Comparison of ENCODE assay signal across 17 cellular contexts in the genomic region with DNA sequence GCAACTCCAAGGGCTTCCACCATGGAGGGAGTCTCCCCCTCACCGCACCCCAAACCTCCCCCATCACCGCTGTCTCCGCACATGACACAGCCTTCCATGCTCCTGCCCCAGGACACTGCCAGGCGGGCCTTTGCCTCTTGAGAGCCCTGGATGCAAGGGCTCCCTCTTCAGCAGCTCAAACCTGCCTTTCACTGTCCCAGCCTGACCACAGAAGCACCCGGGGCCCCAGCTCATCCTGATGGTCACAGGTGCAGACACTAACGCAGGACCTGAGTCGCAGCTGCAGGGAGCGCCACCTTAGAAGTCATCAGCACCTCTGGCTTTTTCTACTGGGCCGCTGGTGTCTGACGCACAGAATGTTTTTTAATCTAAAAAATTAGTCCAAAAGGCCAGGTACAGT. TPM values are rescaled to one million over a fixed set of nuclear protein-coding genes. Genes with fewer than 3 reads are reported as not detected.
DNase-seq lines count a peak whose midpoint lies in the region; ATAC-seq and TF ChIP-seq lines count a peak whose summit lies in the region.
"Had no signal": no experiment of that assay in that cellular context is flagged by ENCODE, and none has a peak within 500 bp of the region (broad histone marks: within the 10 kb centered on the region; RNA-seq: fewer than 3 reads in every experiment).

No MANE protein-coding gene starts in this region.

- ATAC-seq in activated CD4-positive, alpha-beta T cell treated with anti-CD3 and anti-CD28 coated beads for 36 hours: no peak
- no peak for ATAC-seq in activated naive CD4-positive, alpha-beta T cell treated with anti-CD3 and anti-CD28 coated beads, Interleukin-2, amount 50 U/mL, for 72 hours
- no peak for ATAC-seq in Right ventricle myocardium inferior
- no peak for ATAC-seq in GM18502 (IDR thresholded peaks at IDR 0.05; ENCODE audit: poor library complexity, unreplicated experiment)
- ATAC-seq: A549 had no signal

- peaks cover 75% of the 10 kb centered on the region for H3K4me1 Mint-ChIP-seq in activated CD4-positive, alpha-beta T cell treated with anti-CD3 and anti-CD28 coated beads for 36 hours
- H3K4me1 Mint-ChIP-seq in osteocyte (ENCODE audit: unreplicated experiment): peaks cover 36% of the 10 kb centered on the region

- no peak for DNase-seq in activated CD4-positive, alpha-beta T cell treated with anti-CD3 and anti-CD28 coated beads for 36 hours
- DNase-seq in activated CD4-positive, alpha-beta T cell treated with anti-CD3 and anti-CD28 coated beads, Interleukin-2, amount 50 U/mL, for 4 hours: no peak
- no peak for DNase-seq in activated naive CD4-positive, alpha-beta T cell treated with anti-CD3 and anti-CD28 coated beads, Interleukin-2, amount 50 U/mL, for 72 hours (ENCODE audit: low spot score in 2 of 2)
- no peak for DNase-seq in osteocyte (ENCODE audit: extremely low spot score, unreplicated experiment)
- DNase-seq in NCI-H526 (lab: John Stamatoyannopoulos, UW): no peak
- no peak for DNase-seq in Right ventricle myocardium inferior (ENCODE audit: missing footprints)
- DNase-seq: activated T-cell treated with anti-CD3 and anti-CD28 coated beads, Interleukin-2, amount 50 U/mL, for 72 hours; aorta; esophagus squamous epithelium; left colon; MV-4-11; NCI-H187 treated with DMSO at 0.1 percent for 48 hours; stimulated activated CD8-positive, alpha-beta memory T cell treated with anti-CD3 and anti-CD28 coated beads, Interleukin-4, amount 100 ng/mL, for 48 hours had no signal

- peaks cover 38% of the 10 kb centered on the region for H3K36me3 Mint-ChIP-seq in activated CD4-positive, alpha-beta T cell treated with anti-CD3 and anti-CD28 coated beads for 36 hours (ENCODE audit: low read depth)
- H3K36me3 Mint-ChIP-seq in activated naive CD4-positive, alpha-beta T cell treated with anti-CD3 and anti-CD28 coated beads, Interleukin-2, amount 50 U/mL, for 72 hours: peaks cover 11 to 38% of the 10 kb centered on the region in 2 donors
- peaks cover 62% of the 10 kb centered on the region for H3K36me3 Mint-ChIP-seq in osteocyte (ENCODE audit: unreplicated experiment)

- no peaks in the 10 kb centered on the region for H3K9me3 Mint-ChIP-seq in activated CD4-positive, alpha-beta T cell treated with anti-CD3 and anti-CD28 coated beads for 36 hours (ENCODE audit: low read depth)
- H3K9me3 Mint-ChIP-seq in activated naive CD4-positive, alpha-beta T cell treated with anti-CD3 and anti-CD28 coated beads, Interleukin-2, amount 50 U/mL, for 72 hours: peaks cover 0 to 7% of the 10 kb centered on the region in 2 donors
- H3K9me3 Mint-ChIP-seq in osteocyte (ENCODE audit: unreplicated experiment): no peaks in the 10 kb centered on the region
- H3K9me3 Mint-ChIP-seq: activated T-cell treated with anti-CD3 and anti-CD28 coated beads, Interleukin-2, amount 50 U/mL, for 72 hours had no signal

- no peak for TF ChIP-seq CTCF in osteocyte (IDR thresholded peaks at IDR 0.05)

- peak overlapping the region; percentile 90 for H3K27ac ChIP-seq in KOPT-K1 (ENCODE audit: low read depth, low read length, poor library complexity, severe bottlenecking)
- H3K27ac ChIP-seq: A549, esophagus squamous epithelium, suprapubic skin had no signal

- H3K9me3 ChIP-seq in KOPT-K1 (ENCODE audit: insufficient read depth, low read length, poor library complexity, severe bottlenecking): no peaks in the 10 kb centered on the region
- H3K9me3 ChIP-seq: A549, esophagus squamous epithelium, suprapubic skin had no signal

- CTCF ChIA-PET in activated CD4-positive, alpha-beta T cell treated with anti-CD3 and anti-CD28 coated beads for 36 hours (lab: Charles Lee): interaction anchor here (0.7 to 2.7 kb wide), 6 partner anchors 15 to 65 kb away, joined by 3 to 18 read pairs (median 7); no protein-coding TSS in a partner anchor

- POLR2A ChIA-PET in activated CD4-positive, alpha-beta T cell treated with anti-CD3 and anti-CD28 coated beads for 36 hours (lab: Charles Lee): no interaction called here

- H3K27me3 Mint-ChIP-seq in activated CD4-positive, alpha-beta T cell treated with anti-CD3 and anti-CD28 coated beads for 36 hours: no peaks in the 10 kb centered on the region
- no peaks in the 10 kb centered on the region for H3K27me3 Mint-ChIP-seq in osteocyte (ENCODE audit: unreplicated experiment)

- no peak overlapping the region for H3K4me3 Mint-ChIP-seq in activated CD4-positive, alpha-beta T cell treated with anti-CD3 and anti-CD28 coated beads for 36 hours
- H3K4me3 Mint-ChIP-seq in osteocyte (ENCODE audit: unreplicated experiment): peak overlapping the region; percentile 18

- intact Hi-C loops in activated CD4-positive, alpha-beta T cell treated with anti-CD3 and anti-CD28 coated beads for 36 hours (cut with DNase I, micrococcal nuclease): no loop called here
- intact Hi-C loops in Right ventricle myocardium inferior (cut with DNase I): no loop called here

- H3K27ac Mint-ChIP-seq in activated CD4-positive, alpha-beta T cell treated with anti-CD3 and anti-CD28 coated beads for 36 hours: peak overlapping the region; percentile 69
- H3K27ac Mint-ChIP-seq in activated naive CD4-positive, alpha-beta T cell treated with anti-CD3 and anti-CD28 coated beads, Interleukin-2, amount 50 U/mL, for 72 hours: peak overlapping the region; percentile 75 to 95
- no peak overlapping the region for H3K27ac Mint-ChIP-seq in osteocyte (ENCODE audit: unreplicated experiment)

- peaks cover 13% of the 10 kb centered on the region; the same call in 1 of the 2 replicates for H3K36me3 ChIP-seq in KOPT-K1 (ENCODE audit: insufficient read depth, low read length)

RNA-seq across cellular contexts. Expression of gene SYNE3, which starts 54.0 kb away (rescaled TPM):
- total RNA-seq in activated CD4-positive, alpha-beta T cell treated with anti-CD3 and anti-CD28 coated beads for 36 hours: 10 to 100 TPM; 27.3 to 34.2 TPM
- 10 to 100 TPM in 1 of 2 donors, 1 to 10 TPM in 1; 9.9 to 73.8 TPM for total RNA-seq in activated naive CD4-positive, alpha-beta T cell treated with anti-CD3 and anti-CD28 coated beads, Interleukin-2, amount 50 U/mL, for 72 hours
- total RNA-seq in osteocyte (105 and 114 TPM in 2 replicates), Right ventricle myocardium inferior (16.5 TPM)
